31 cellular contexts compared by ENCODE assay signal in the genomic region with DNA sequence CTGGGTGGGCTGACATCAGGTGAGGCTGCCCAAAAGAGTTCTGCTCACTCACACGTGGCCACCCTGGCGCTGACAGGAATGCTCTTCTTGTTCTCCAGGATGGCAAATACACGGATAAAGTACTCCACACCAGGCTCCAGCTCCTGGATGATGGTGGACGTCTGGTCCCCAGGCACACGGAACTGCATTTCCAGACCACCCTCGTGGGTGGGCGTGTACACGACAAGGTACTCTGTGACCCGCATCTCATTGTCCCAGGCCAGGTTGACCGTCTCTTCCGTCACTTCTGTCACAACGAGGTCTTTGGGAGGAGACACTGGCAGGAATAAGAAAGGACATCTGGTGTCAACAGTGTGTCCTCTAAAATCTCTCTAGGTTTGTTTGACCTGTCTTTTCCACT.
"Had no signal": no experiment of that assay in that cellular context is flagged by ENCODE, and none has a peak within 500 bp of the region (broad histone marks: within the 10 kb centered on the region; RNA-seq: fewer than 3 reads in every experiment).

No MANE protein-coding gene starts in this region.

- DNase-seq: activated CD4-positive, alpha-beta memory T cell treated with anti-CD3 and anti-CD28 coated beads, Interleukin-2, amount 10 ng/mL, durations not matched to agents 7 days and 5 days; activated CD4-positive, alpha-beta T cell treated with anti-CD3 and anti-CD28 coated beads for 1 hour; activated CD4-positive, alpha-beta T cell treated with anti-CD3 and anti-CD28 coated beads for 48 hours; activated CD4-positive, CD25-positive, alpha-beta regulatory T cell; activated effector memory CD4-positive, alpha-beta T cell treated with Interleukin-2 at 50 U/mL for 16 hours; activated naive CD4-positive, alpha-beta T cell treated with anti-CD3 and anti-CD28 coated beads, Interleukin-2, amount 10 ng/mL, durations not matched to agents 7 days and 5 days; activated naive CD8-positive, alpha-beta T cell treated with anti-CD3 and anti-CD28 coated beads, Interleukin-2, amount 50 U/mL, for 24 hours; activated T-cell treated with anti-CD3 and anti-CD28 coated beads, Interleukin-2, amount 50 U/mL, for 48 hours; anterior cingulate cortex; caudate nucleus; Kasumi-1; KG1; MG63; NCI-H1048; NCI-H1105 treated with DMSO at 0.1 percent for 48 hours; NCI-H1436; NCI-H1694; NCI-H1930; NCI-H2081 treated with DMSO at 0.1 percent for 48 hours; NCI-H345; NCI-H524 treated with DMSO at 0.1 percent for 48 hours; Peyer's patch; Right ventricle myocardium superior; RPMI8226; SW 1271; T-helper 1 cell; T-helper 2 cell; T1000; WERI-Rb-1 had no signal

- H3K27ac ChIP-seq: Peyer's patch, WERI-Rb-1 had no signal

- H3K4me1 ChIP-seq: Peyer's patch had no signal

- H3K27ac Mint-ChIP-seq: activated CD4-positive, alpha-beta memory T cell treated with anti-CD3 and anti-CD28 coated beads, Interleukin-2, amount 10 ng/mL, durations not matched to agents 7 days and 5 days; activated naive CD4-positive, alpha-beta T cell treated with anti-CD3 and anti-CD28 coated beads, Interleukin-2, amount 10 ng/mL, durations not matched to agents 7 days and 5 days; activated naive CD8-positive, alpha-beta T cell; activated naive CD8-positive, alpha-beta T cell treated with anti-CD3 and anti-CD28 coated beads, Interleukin-2, amount 50 U/mL, for 24 hours; brain had no signal

- H3K4me1 Mint-ChIP-seq: activated CD4-positive, alpha-beta memory T cell treated with anti-CD3 and anti-CD28 coated beads, Interleukin-2, amount 10 ng/mL, durations not matched to agents 7 days and 5 days; activated naive CD4-positive, alpha-beta T cell treated with anti-CD3 and anti-CD28 coated beads, Interleukin-2, amount 10 ng/mL, durations not matched to agents 7 days and 5 days; activated naive CD8-positive, alpha-beta T cell treated with anti-CD3 and anti-CD28 coated beads, Interleukin-2, amount 50 U/mL, for 24 hours had no signal

- H3K4me3 Mint-ChIP-seq: activated CD4-positive, alpha-beta memory T cell treated with anti-CD3 and anti-CD28 coated beads, Interleukin-2, amount 10 ng/mL, durations not matched to agents 7 days and 5 days; activated naive CD4-positive, alpha-beta T cell treated with anti-CD3 and anti-CD28 coated beads, Interleukin-2, amount 10 ng/mL, durations not matched to agents 7 days and 5 days; activated naive CD8-positive, alpha-beta T cell; activated naive CD8-positive, alpha-beta T cell treated with anti-CD3 and anti-CD28 coated beads, Interleukin-2, amount 50 U/mL, for 24 hours; brain had no signal

- ATAC-seq: activated naive CD8-positive, alpha-beta T cell treated with anti-CD3 and anti-CD28 coated beads, Interleukin-2, amount 50 U/mL, for 24 hours had no signal

- H3K4me3 ChIP-seq: MG63, Peyer's patch had no signal

- H3K27me3 ChIP-seq: MG63, Peyer's patch had no signal

- H3K27me3 Mint-ChIP-seq: activated naive CD4-positive, alpha-beta T cell treated with anti-CD3 and anti-CD28 coated beads, Interleukin-2, amount 10 ng/mL, durations not matched to agents 7 days and 5 days; activated naive CD8-positive, alpha-beta T cell; brain had no signal

- H3K36me3 Mint-ChIP-seq: activated naive CD4-positive, alpha-beta T cell treated with anti-CD3 and anti-CD28 coated beads, Interleukin-2, amount 10 ng/mL, durations not matched to agents 7 days and 5 days; activated naive CD8-positive, alpha-beta T cell had no signal

- H3K9me3 Mint-ChIP-seq: activated CD4-positive, alpha-beta memory T cell treated with anti-CD3 and anti-CD28 coated beads, Interleukin-2, amount 10 ng/mL, durations not matched to agents 7 days and 5 days; activated naive CD4-positive, alpha-beta T cell treated with anti-CD3 and anti-CD28 coated beads, Interleukin-2, amount 10 ng/mL, durations not matched to agents 7 days and 5 days; activated naive CD8-positive, alpha-beta T cell treated with anti-CD3 and anti-CD28 coated beads, Interleukin-2, amount 50 U/mL, for 24 hours had no signal

- H3K36me3 ChIP-seq: MG63 had no signal
